ENCODE assay signal across 12 cellular contexts in the genomic region with DNA sequence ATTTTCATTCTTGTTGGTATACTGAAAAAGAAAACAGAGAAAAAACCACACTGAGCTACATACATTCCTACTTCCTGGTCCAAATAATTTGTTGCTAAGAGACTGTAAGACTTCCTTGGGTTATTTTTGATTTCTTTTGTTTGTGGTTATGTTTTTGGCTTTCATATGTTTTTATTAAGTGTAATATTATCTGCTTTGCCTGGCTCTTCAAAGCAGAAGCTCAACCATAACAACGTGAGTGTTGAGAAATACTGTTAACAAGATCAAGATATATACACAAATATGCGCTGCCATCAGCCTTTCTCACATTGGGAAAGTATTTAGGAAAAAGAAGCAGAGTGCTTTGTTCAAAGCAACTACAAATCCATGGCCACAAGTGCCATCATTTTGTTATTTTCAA.
DNase-seq lines count a peak whose midpoint lies in the region; ATAC-seq, FAIRE-seq and TF ChIP-seq lines count a peak whose summit lies in the region.
"Had no signal": no experiment of that assay in that cellular context is flagged by ENCODE, and none has a peak within 500 bp of the region (broad histone marks: within the 10 kb centered on the region; RNA-seq: fewer than 3 reads in every experiment).

No MANE protein-coding gene starts in this region.

- H3K27ac ChIP-seq in A549: peak overlapping the region in 1 of 2 experiments; percentile 49; a peak in 1 of 6 replicates
- H3K27ac ChIP-seq in BLaER1: 0 out of 2 replicates have a peak overlapping the region, but pooled peaks have one; percentile 14
- peak overlapping the region; percentile 31 to 33; a peak in 2 of 4 replicates for H3K27ac ChIP-seq in SK-N-SH (ENCODE audit: low read depth in 2 of 2, low read length in 1 of 2)
- H3K27ac ChIP-seq in foreskin keratinocyte: no peak overlapping the region
- no peak overlapping the region for H3K27ac ChIP-seq in gastroesophageal sphincter
- H3K27ac ChIP-seq: KMS-11 had no signal

- no peak for TF ChIP-seq POLR2A in A549 (IDR thresholded peaks at IDR 0.05; ENCODE audit: low read length)
- no peak for TF ChIP-seq POLR2A in gastroesophageal sphincter (IDR thresholded peaks at IDR 0.05)
- no peak for TF ChIP-seq POLR2A in erythroblast (IDR thresholded peaks at IDR 0.05; ENCODE audit: low read length)

- TF ChIP-seq CTCF in A549 (IDR thresholded peaks at IDR 0.05) (no peak), SK-N-SH (IDR thresholded peaks at IDR 0.05) (no peak), fibroblast of the aortic adventitia (IDR thresholded peaks at IDR 0.05; ENCODE audit: insufficient read depth, low read length) (no peak), foreskin keratinocyte (conservative IDR thresholded peaks at IDR 0.05) (no peak), gastroesophageal sphincter (IDR thresholded peaks at IDR 0.05) (no peak)

- H3K9me2 ChIP-seq in SK-N-SH: no peaks in the 10 kb centered on the region

- 0 out of 3 replicates have a peak overlapping the region, but pooled peaks have one; percentile 17 for H3K4me2 ChIP-seq in A549
- H3K4me2 ChIP-seq in BLaER1: peak overlapping the region; percentile 63
- H3K4me2 ChIP-seq in SK-N-SH: no peak overlapping the region
- H3K4me2 ChIP-seq: KMS-11 had no signal

- H3K9ac ChIP-seq in BLaER1: no peak overlapping the region
- no peak overlapping the region for H3K9ac ChIP-seq in SK-N-SH
- H3K9ac ChIP-seq: KMS-11 had no signal

- 45% methylated on average over 2 of the region's 2 CpGs for WGBS in A549 (ENCODE audit: missing lambda C conversion rate)
- WGBS in SK-N-SH (ENCODE audit: low lambda C conversion rate): 59% methylated on average over 2 of the region's 2 CpGs
- WGBS in gastroesophageal sphincter (ENCODE audit: low coverage in 1 of 2), 2 donors: 31 to 52% methylated on average over 2 of the region's 2 CpGs

- POLR2A ChIA-PET in A549 (lab: Yijun Ruan, JAX) (no interaction called here), SK-N-SH (lab: Yijun Ruan, JAX) (no interaction called here)

- no peak for FAIRE-seq in A549 (lab: Jason Lieb, UNC)

- TF ChIP-seq EP300 in A549 (IDR thresholded peaks at IDR 0.05) (no peak), SK-N-SH (IDR thresholded peaks at IDR 0.05; ENCODE audit: borderline replicate concordance in 1 of 2, low read depth in 1 of 2, low read length in 1 of 2) (no peak), gastroesophageal sphincter (IDR thresholded peaks at IDR 0.05) (no peak)

- DNase-seq in A549 (ENCODE audit: low read depth in 1 of 2, low spot score in 1 of 2) (no peak), SK-N-SH (no peak), fibroblast of the aortic adventitia (ENCODE audit: low read depth) (peak; percentile 74), foreskin keratinocyte (no peak), erythroblast (lab: John Stamatoyannopoulos, UW) (no peak)
- DNase-seq: activated CD4-positive, CD25-positive, alpha-beta regulatory T cell; effector memory CD4-positive, alpha-beta T cell had no signal

- no peaks in the 10 kb centered on the region for H3K36me3 ChIP-seq in BLaER1
- no peaks in the 10 kb centered on the region for H3K36me3 ChIP-seq in SK-N-SH (replicated peaks in 1 of 2; ENCODE audit: control insufficient read depth in 1 of 2, insufficient read depth in 2 of 2, low read length in 1 of 2)
- H3K36me3 ChIP-seq in gastroesophageal sphincter: no peaks in the 10 kb centered on the region

- TF ChIP-seq RAD21 in A549 (conservative IDR thresholded peaks at IDR 0.05 in 1 of 2, IDR thresholded peaks at IDR 0.05 in 1 of 2) (no peak), SK-N-SH (IDR thresholded peaks at IDR 0.05; ENCODE audit: low read length) (no peak)

- no peaks in the 10 kb centered on the region for H3K79me2 ChIP-seq in SK-N-SH (ENCODE audit: insufficient read depth)

- H3K9me3 ChIP-seq in A549 (no peaks in the 10 kb centered on the region), BLaER1 (no peaks in the 10 kb centered on the region), SK-N-SH (peaks cover 3% of the 10 kb centered on the region; the same call in 1 of the 2 replicates), gastroesophageal sphincter (no peaks in the 10 kb centered on the region)

- CTCF ChIA-PET in A549 (lab: Yijun Ruan, JAX) (interaction anchor here (1.2 kb wide), 1 partner anchor 9 kb away, joined by 3 read pairs; no protein-coding TSS in a partner anchor), SK-N-SH (lab: Yijun Ruan, JAX) (interaction anchor here (1.6 kb wide), 1 partner anchor 10 kb away, joined by 4 read pairs; no protein-coding TSS in a partner anchor)

- H3F3A ChIP-seq in SK-N-SH (replicated peaks; ENCODE audit: insufficient read depth): peaks cover 18% of the 10 kb centered on the region

- no peaks in the 10 kb centered on the region for H3K27me3 ChIP-seq in BLaER1
- no peaks in the 10 kb centered on the region for H3K27me3 ChIP-seq in SK-N-SH (ENCODE audit: insufficient read depth)
- no peaks in the 10 kb centered on the region for H3K27me3 ChIP-seq in foreskin keratinocyte
- no peaks in the 10 kb centered on the region for H3K27me3 ChIP-seq in gastroesophageal sphincter

- no peak overlapping the region for H2AFZ ChIP-seq in SK-N-SH (ENCODE audit: low read depth)

- ATAC-seq in A549 (no peak), foreskin keratinocyte (no peak), gastroesophageal sphincter (no peak), HG02759 (IDR thresholded peaks at IDR 0.05; ENCODE audit: unreplicated experiment) (no peak)
- ATAC-seq: sciatic nerve had no signal

- H3K4me3 ChIP-seq in A549: no peak overlapping the region
- H3K4me3 ChIP-seq in BLaER1: no peak overlapping the region
- H3K4me3 ChIP-seq in SK-N-SH (ENCODE audit: low read depth in 2 of 2, low read length in 1 of 2): no peak overlapping the region
- H3K4me3 ChIP-seq in fibroblast of the aortic adventitia (ENCODE audit: low read depth, low read length): no peak overlapping the region
- no peak overlapping the region for H3K4me3 ChIP-seq in gastroesophageal sphincter

- peaks cover 26% of the 10 kb centered on the region for H3K4me1 ChIP-seq in A549
- H3K4me1 ChIP-seq in BLaER1: peaks cover 49% of the 10 kb centered on the region
- peaks cover 0 to 12% of the 10 kb centered on the region in 2 experiments; a peak in 3 of 4 replicates for H3K4me1 ChIP-seq in SK-N-SH (ENCODE audit: control insufficient read depth in 1 of 2, insufficient read depth in 2 of 2, low read depth in 1 of 2, low read length in 1 of 2)
- H3K4me1 ChIP-seq in foreskin keratinocyte: peaks cover 4% of the 10 kb centered on the region
- peaks cover 0 to 18% (median 6%) of the 10 kb centered on the region in 3 donors for H3K4me1 ChIP-seq in gastroesophageal sphincter

- H4K20me1 ChIP-seq in BLaER1 (no peaks in the 10 kb centered on the region), SK-N-SH (ENCODE audit: insufficient read depth) (no peaks in the 10 kb centered on the region)

TF ChIP-seq in A549, 52 proteins besides CTCF, POLR2A, EP300 and RAD21 (continues in another document):
- TF ChIP-seq, protein P1, sequence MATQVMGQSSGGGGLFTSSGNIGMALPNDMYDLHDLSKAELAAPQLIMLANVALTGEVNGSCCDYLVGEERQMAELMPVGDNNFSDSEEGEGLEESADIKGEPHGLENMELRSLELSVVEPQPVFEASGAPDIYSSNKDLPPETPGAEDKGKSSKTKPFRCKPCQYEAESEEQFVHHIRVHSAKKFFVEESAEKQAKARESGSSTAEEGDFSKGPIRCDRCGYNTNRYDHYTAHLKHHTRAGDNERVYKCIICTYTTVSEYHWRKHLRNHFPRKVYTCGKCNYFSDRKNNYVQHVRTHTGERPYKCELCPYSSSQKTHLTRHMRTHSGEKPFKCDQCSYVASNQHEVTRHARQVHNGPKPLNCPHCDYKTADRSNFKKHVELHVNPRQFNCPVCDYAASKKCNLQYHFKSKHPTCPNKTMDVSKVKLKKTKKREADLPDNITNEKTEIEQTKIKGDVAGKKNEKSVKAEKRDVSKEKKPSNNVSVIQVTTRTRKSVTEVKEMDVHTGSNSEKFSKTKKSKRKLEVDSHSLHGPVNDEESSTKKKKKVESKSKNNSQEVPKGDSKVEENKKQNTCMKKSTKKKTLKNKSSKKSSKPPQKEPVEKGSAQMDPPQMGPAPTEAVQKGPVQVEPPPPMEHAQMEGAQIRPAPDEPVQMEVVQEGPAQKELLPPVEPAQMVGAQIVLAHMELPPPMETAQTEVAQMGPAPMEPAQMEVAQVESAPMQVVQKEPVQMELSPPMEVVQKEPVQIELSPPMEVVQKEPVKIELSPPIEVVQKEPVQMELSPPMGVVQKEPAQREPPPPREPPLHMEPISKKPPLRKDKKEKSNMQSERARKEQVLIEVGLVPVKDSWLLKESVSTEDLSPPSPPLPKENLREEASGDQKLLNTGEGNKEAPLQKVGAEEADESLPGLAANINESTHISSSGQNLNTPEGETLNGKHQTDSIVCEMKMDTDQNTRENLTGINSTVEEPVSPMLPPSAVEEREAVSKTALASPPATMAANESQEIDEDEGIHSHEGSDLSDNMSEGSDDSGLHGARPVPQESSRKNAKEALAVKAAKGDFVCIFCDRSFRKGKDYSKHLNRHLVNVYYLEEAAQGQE (IDR thresholded peaks at IDR 0.05): no peak
- TF ChIP-seq BHLHE40 (IDR thresholded peaks at IDR 0.05; ENCODE audit: low read depth, low read length): no peak

TF ChIP-seq in SK-N-SH, 30 proteins besides CTCF, POLR2A, EP300 and RAD21:
- no peak for TF ChIP-seq FOXJ3 (CRISPR knock-in tag; IDR thresholded peaks at IDR 0.05)
- TF ChIP-seq TCF12 (IDR thresholded peaks at IDR 0.05): 0 out of 2 replicates have a peak, but pooled peaks have one; percentile 20

Comparison
In these comparisons a context has a peak if more than half of its experiments do, and no peak if none do; other contexts are left out.
1. H3K27ac ChIP-seq: peak in BLaER1 (single experiment) and SK-N-SH (2 of 2); none in foreskin keratinocyte (single experiment) and gastroesophageal sphincter (0 of 4).